In genomic region chr1:112957133-112957812, GRCh38 we compare ENCODE assay signal across 8 cellular contexts. TPM values are rescaled to one million over a fixed set of nuclear protein-coding genes. Genes with fewer than 3 reads are reported as not detected.
DNase-seq lines count a peak whose midpoint lies in the region; ATAC-seq, FAIRE-seq and TF ChIP-seq lines count a peak whose summit lies in the region.

No MANE protein-coding gene starts in this region.

- H3K4me1 ChIP-seq in A673 (ENCODE audit: insufficient read depth, low read length, poor library complexity, severe bottlenecking) = peaks cover 22% of the 10 kb centered on the region
- H3K4me1 ChIP-seq in muscle layer of colon (ENCODE audit: insufficient read depth, low read length) = peaks cover 19% of the 10 kb centered on the region

- peak overlapping the region; percentile 85 for H3K9ac ChIP-seq in muscle layer of colon (ENCODE audit: low read length)

- peak overlapping the region; percentile 89 for H3K27ac ChIP-seq in A673 (ENCODE audit: low read depth, low read length, poor library complexity, severe bottlenecking)
- H3K27ac ChIP-seq in muscle layer of colon (ENCODE audit: low read depth, low read length) = peak overlapping the region; percentile 86

- no peaks in the 10 kb centered on the region for H3K27me3 ChIP-seq in A673 (replicated peaks; ENCODE audit: insufficient read depth, low read depth, low read length, poor library complexity)
- H3K27me3 ChIP-seq in muscle layer of colon (ENCODE audit: control insufficient read depth in 1 of 2, insufficient read depth in 2 of 2, low read length in 2 of 2) = no peaks in the 10 kb centered on the region

- BruUV-seq in A673 (replicated peaks; lab: Mats Ljungman, UMichigan) = no TSS peak

- CTCF ChIA-PET in A673 (lab: Charles Lee) = no interaction called here

- H3K36me3 ChIP-seq in A673 (ENCODE audit: insufficient read depth, low read length, poor library complexity, severe bottlenecking) = peaks cover 27% of the 10 kb centered on the region
- H3K36me3 ChIP-seq in muscle layer of colon (ENCODE audit: insufficient read depth, low read length) = peaks cover 11% of the 10 kb centered on the region

- peak overlapping the region; percentile 100 for H3K4me3 Mint-ChIP-seq in stimulated activated naive CD8-positive, alpha-beta T cell treated with anti-CD3 and anti-CD28 coated beads, Interleukin-15, Interleukin-2, amounts not matched to agents 100 ng/mL and 50 ng/mL, for 24 hours

- no peaks in the 10 kb centered on the region for H3K9me3 Mint-ChIP-seq in stimulated activated naive CD8-positive, alpha-beta T cell treated with anti-CD3 and anti-CD28 coated beads, Interleukin-15, Interleukin-2, amounts not matched to agents 100 ng/mL and 50 ng/mL, for 24 hours

- H3K9me3 ChIP-seq in A673 (ENCODE audit: low read depth, low read length, poor library complexity, severe bottlenecking) (no peaks in the 10 kb centered on the region), muscle layer of colon (ENCODE audit: low read length) (no peaks in the 10 kb centered on the region)

- H3K36me3 Mint-ChIP-seq in stimulated activated naive CD8-positive, alpha-beta T cell treated with anti-CD3 and anti-CD28 coated beads, Interleukin-15, Interleukin-2, amounts not matched to agents 100 ng/mL and 50 ng/mL, for 24 hours (ENCODE audit: low read depth) = peaks cover 71% of the 10 kb centered on the region

- TF ChIP-seq CTCF in A673 (conservative IDR thresholded peaks at IDR 0.05; ENCODE audit: low read depth, low read length) = no peak
- no peak for TF ChIP-seq CTCF in epithelial cell of esophagus (IDR thresholded peaks at IDR 0.05; ENCODE audit: insufficient read depth, low read depth, low read length, missing control alignments)

- DNase-seq in A673 (ENCODE audit: low spot score) = peak; percentile 89
- peak; percentile 50 for DNase-seq in GM18507 (ENCODE audit: extremely low spot score, insufficient read length, low read depth)
- peak; percentile 40 for DNase-seq in NCI-H510A (lab: John Stamatoyannopoulos, UW)
- peak; percentile 46 to 54 for DNase-seq in activated CD4-positive, alpha-beta T cell treated with anti-CD3 and anti-CD28 coated beads, Interleukin-2, amount 50 U/mL, for 48 hours
- DNase-seq in epithelial cell of esophagus (ENCODE audit: low read depth) = peak; percentile 83

- peak; percentile 84 for FAIRE-seq in GM18507 (lab: Jason Lieb, UNC)

- no peaks in the 10 kb centered on the region for H3K27me3 Mint-ChIP-seq in stimulated activated naive CD8-positive, alpha-beta T cell treated with anti-CD3 and anti-CD28 coated beads, Interleukin-15, Interleukin-2, amounts not matched to agents 100 ng/mL and 50 ng/mL, for 24 hours

- peaks cover 64% of the 10 kb centered on the region for H3K4me1 Mint-ChIP-seq in stimulated activated naive CD8-positive, alpha-beta T cell treated with anti-CD3 and anti-CD28 coated beads, Interleukin-15, Interleukin-2, amounts not matched to agents 100 ng/mL and 50 ng/mL, for 24 hours (ENCODE audit: low read depth)

- POLR2A ChIA-PET in A673 (lab: Charles Lee; ENCODE audit: low non-redundant PET) = interaction anchor here (0.6 kb wide), 1 partner anchor 52 kb away, joined by 3 read pairs; no protein-coding TSS in a partner anchor

- peak; percentile 38 for ATAC-seq in HG03039 (IDR thresholded peaks at IDR 0.05; ENCODE audit: unreplicated experiment)

- intact Hi-C loops in A673 (cut with micrococcal nuclease; ENCODE audit: unreplicated experiment) = no loop called here

- H3K27ac Mint-ChIP-seq in stimulated activated naive CD8-positive, alpha-beta T cell treated with anti-CD3 and anti-CD28 coated beads, Interleukin-15, Interleukin-2, amounts not matched to agents 100 ng/mL and 50 ng/mL, for 24 hours = peak overlapping the region; percentile 100

- H3K4me3 ChIP-seq in A673 (ENCODE audit: low read depth, low read length, poor library complexity, severe bottlenecking) = peak overlapping the region; percentile 94
- H3K4me3 ChIP-seq in epithelial cell of esophagus (ENCODE audit: low read length) = peak overlapping the region; percentile 89
- peak overlapping the region; percentile 38 to 93 for H3K4me3 ChIP-seq in muscle layer of colon (ENCODE audit: low read depth in 1 of 2, low read length in 2 of 2)

RNA-seq across cellular contexts. Expression of gene SLC16A1, which starts 1.3 kb away (rescaled TPM):
- 101 and 112 TPM in 2 replicates for total RNA-seq in A673 (2021)

Comparison
In these comparisons a context has a peak if more than half of its experiments do, and no peak if none do; other contexts are left out.
1. Peak in every context shown above with its lines: DNase-seq, ATAC-seq, H3K4me3 ChIP-seq and H3K27ac ChIP-seq.